ENCODE assay signal across 8 cellular contexts in genomic region chr2:43127941-43128561, GRCh38.
DNase-seq lines count a peak whose midpoint lies in the region; ATAC-seq and TF ChIP-seq lines count a peak whose summit lies in the region.

No MANE protein-coding gene starts in this region.

- H3K9me3 ChIP-seq in liver (ENCODE audit: control insufficient read depth in 4 of 4, low read length in 3 of 4) (no peaks in the 10 kb centered on the region), stomach (no peaks in the 10 kb centered on the region)

- POLR2A ChIA-PET in activated B cell treated with CpG ODN at 0.5 μM for 24 hours (lab: Charles Lee) = interaction anchor here (0.6 to 13.4 kb wide), 3 partner anchors 95 to 161 kb away, joined by 4 to 561 read pairs (median 5); partner anchors contain the start of gene ZFP36L2

- no peak for TF ChIP-seq EP300 in stomach (IDR thresholded peaks at IDR 0.05)

- H3K27me3 ChIP-seq in liver (ENCODE audit: control insufficient read depth in 4 of 4, insufficient read depth in 4 of 4, low read length in 3 of 4) = no peaks in the 10 kb centered on the region
- no peaks in the 10 kb centered on the region for H3K27me3 ChIP-seq in stomach

- TF ChIP-seq POLR2A in stomach (IDR thresholded peaks at IDR 0.05) = no peak

- CTCF ChIA-PET in activated B cell treated with CpG ODN at 0.5 μM for 24 hours (lab: Charles Lee) = interaction anchor here (1.1 to 14.4 kb wide), 6 partner anchors 40 to 356 kb away, joined by 5 to 336 read pairs (median 9); partner anchors contain the start of gene ZFP36L2

- no peak for ATAC-seq in activated T-cell treated with anti-CD3 and anti-CD28 coated beads, Interleukin-2, amount 50 U/mL, for 72 hours (replicated peaks in 1 of 2)
- no peak for ATAC-seq in activated B cell treated with CpG ODN at 0.5 μM for 24 hours (ENCODE audit: low read depth)
- ATAC-seq in GM18870 (IDR thresholded peaks at IDR 0.05; ENCODE audit: unreplicated experiment) = no peak

- H3K27ac Mint-ChIP-seq in activated T-cell treated with anti-CD3 and anti-CD28 coated beads, Interleukin-2, amount 50 U/mL, for 72 hours = peak overlapping the region; percentile 21
- peak overlapping the region; percentile 92 for H3K27ac Mint-ChIP-seq in activated B cell treated with CpG ODN at 0.5 μM for 24 hours

- WGBS in liver = 83% methylated on average over 8 of the region's 8 CpGs
- 81 to 93% (median 86%) methylated on average over 8 of the region's 8 CpGs for WGBS in stomach, 5 donors

- peaks cover 0 to 3% of the 10 kb centered on the region in 2 donors for H3K36me3 Mint-ChIP-seq in activated T-cell treated with anti-CD3 and anti-CD28 coated beads, Interleukin-2, amount 50 U/mL, for 72 hours (ENCODE audit: insufficient read depth in 2 of 2)
- H3K36me3 Mint-ChIP-seq in activated B cell treated with CpG ODN at 0.5 μM for 24 hours (ENCODE audit: low read depth) = no peaks in the 10 kb centered on the region

- no peak for TF ChIP-seq RAD21 in liver (IDR thresholded peaks at IDR 0.05)

- TF ChIP-seq CTCF in activated B cell treated with CpG ODN at 0.5 μM for 24 hours (IDR thresholded peaks at IDR 0.05) = no peak
- TF ChIP-seq CTCF in liver (IDR thresholded peaks at IDR 0.05; ENCODE audit: low read depth, low read length, missing input control) = no peak
- no peak for TF ChIP-seq CTCF in stomach (IDR thresholded peaks at IDR 0.05)

- H3K36me3 ChIP-seq in liver (ENCODE audit: control insufficient read depth in 4 of 4, insufficient read depth in 3 of 4, low read depth in 1 of 4, low read length in 3 of 4) = no peaks in the 10 kb centered on the region
- no peaks in the 10 kb centered on the region for H3K36me3 ChIP-seq in stomach

- no peak overlapping the region for H3K4me3 ChIP-seq in liver (ENCODE audit: low read depth in 1 of 3, low read length in 3 of 3)
- H3K4me3 ChIP-seq in stomach = no peak overlapping the region

- H3K9ac ChIP-seq in liver (ENCODE audit: low read depth in 1 of 2, low read length in 2 of 2) = no peak overlapping the region

- no peaks in the 10 kb centered on the region for H3K27me3 Mint-ChIP-seq in activated T-cell treated with anti-CD3 and anti-CD28 coated beads, Interleukin-2, amount 50 U/mL, for 72 hours (ENCODE audit: low read depth)
- no peaks in the 10 kb centered on the region for H3K27me3 Mint-ChIP-seq in activated B cell treated with CpG ODN at 0.5 μM for 24 hours

- intact Hi-C loops in activated B cell treated with CpG ODN at 0.5 μM for 24 hours (cut with micrococcal nuclease) (loop anchor here (1.0 to 5.0 kb wide), 2 partner anchors 356 to 414 kb away; no protein-coding TSS in a partner anchor), stomach (cut with DNase I; ENCODE audit: low total_unique reads) (no loop called here)

- H3K4me1 ChIP-seq in liver (ENCODE audit: control insufficient read depth in 4 of 4, insufficient read depth in 4 of 4, low read length in 3 of 4) = peaks cover 2 to 19% (median 6%) of the 10 kb centered on the region in 4 donors
- peaks cover 36 to 77% (median 47%) of the 10 kb centered on the region in 4 donors for H3K4me1 ChIP-seq in stomach

- H3K27ac ChIP-seq in liver (ENCODE audit: low read depth in 1 of 2, low read length in 2 of 2) (peak overlapping the region; percentile 16 to 30), stomach (peak overlapping the region in 4 of 5 donors; percentile 84 to 89 (median 85))

- H3K9me3 Mint-ChIP-seq in activated T-cell treated with anti-CD3 and anti-CD28 coated beads, Interleukin-2, amount 50 U/mL, for 72 hours = no peaks in the 10 kb centered on the region
- no peaks in the 10 kb centered on the region for H3K9me3 Mint-ChIP-seq in activated B cell treated with CpG ODN at 0.5 μM for 24 hours

- no peak for DNase-seq in activated T-cell treated with anti-CD3 and anti-CD28 coated beads, Interleukin-2, amount 50 U/mL, for 72 hours
- no peak for DNase-seq in activated T-cell treated with anti-CD3 and anti-CD28 coated beads, Interleukin-2, amount 50 U/mL, for 1 hour
- DNase-seq in activated B cell treated with CpG ODN at 0.5 μM for 24 hours (no peak), stomach (no peak), HuH-7 (ENCODE audit: low spot score) (no peak)
- DNase-seq in stimulated activated CD4-positive, alpha-beta T cell treated with anti-CD3 and anti-CD28 coated beads, Interleukin-4, amount 100 ng/mL, for 4 hours = no peak

- peak overlapping the region; percentile 46 to 61 for H3K4me3 Mint-ChIP-seq in activated T-cell treated with anti-CD3 and anti-CD28 coated beads, Interleukin-2, amount 50 U/mL, for 72 hours
- H3K4me3 Mint-ChIP-seq in activated B cell treated with CpG ODN at 0.5 μM for 24 hours = no peak overlapping the region

- H3K4me1 Mint-ChIP-seq in activated T-cell treated with anti-CD3 and anti-CD28 coated beads, Interleukin-2, amount 50 U/mL, for 72 hours (ENCODE audit: low read depth) = peaks cover 74% of the 10 kb centered on the region
- peaks cover 92% of the 10 kb centered on the region for H3K4me1 Mint-ChIP-seq in activated B cell treated with CpG ODN at 0.5 μM for 24 hours

TF ChIP-seq in liver, 16 proteins besides CTCF, POLR2A, EP300 and RAD21:
- no peak for TF ChIP-seq SP1 (IDR thresholded peaks at IDR 0.05)
- no peak for TF ChIP-seq HNF4G (IDR thresholded peaks at IDR 0.05)
- TF ChIP-seq TAF1 (conservative IDR thresholded peaks at IDR 0.05) = no peak
- no peak for TF ChIP-seq NR2F2 (IDR thresholded peaks at IDR 0.05)
- no peak for TF ChIP-seq GABPA (IDR thresholded peaks at IDR 0.05 in 1 of 2, conservative IDR thresholded peaks at IDR 0.05 in 1 of 2)
- TF ChIP-seq REST (IDR thresholded peaks at IDR 0.05) = no peak
- TF ChIP-seq FOXA1 (IDR thresholded peaks at IDR 0.05) = no peak
